In genomic region chr12:33609910-33610309, GRCh38 we compare ENCODE assay signal across 24 cellular contexts.
"Had no signal": no experiment of that assay in that cellular context is flagged by ENCODE, and none has a peak within 500 bp of the region (broad histone marks: within the 10 kb centered on the region; RNA-seq: fewer than 3 reads in every experiment).

No MANE protein-coding gene starts in this region.

- ATAC-seq: psoas muscle; right cardiac atrium; right lobe of liver; stimulated activated effector memory CD8-positive, alpha-beta T cell treated with anti-CD3 and anti-CD28 coated beads, Interleukin-12 subunit alpha, Interleukin-12 subunit beta, amount 100 ng/mL, for 72 hours; stimulated activated naive B cell treated with anti-CD40 and anti-IgM and Interleukin-4, amounts not matched to agents 10 μg/mL and 1 μg/mL and 100 μg/mL, for 72 hours had no signal

- DNase-seq: occipital lobe; ovary; posterior cingulate gyrus; psoas muscle; right cardiac atrium; right lobe of liver; sigmoid colon; small intestine; stimulated activated CD4-positive, alpha-beta T cell treated with anti-CD3 and anti-CD28 coated beads, Interleukin-15, amount 100 ng/mL, for 24 hours; stimulated activated CD4-positive, alpha-beta T cell treated with anti-CD3 and anti-CD28 coated beads, Interleukin-2, amount 100 ng/mL, for 24 hours; stimulated activated CD4-positive, alpha-beta T cell treated with anti-CD3 and anti-CD28 coated beads, Interleukin-2, amount 100 ng/mL, for 48 hours; stimulated activated CD4-positive, alpha-beta T cell treated with anti-CD3 and anti-CD28 coated beads, Interleukin-4, amount 100 ng/mL, for 24 hours; stimulated activated naive B cell treated with anti-CD40 and anti-IgM and Interleukin-4, amounts not matched to agents 10 μg/mL and 1 μg/mL and 100 μg/mL, for 72 hours; stimulated activated naive CD4-positive, alpha-beta T cell treated with Interleukin-2 at 50 U/mL for 16 hours; stomach; thyroid gland; trophoblast cell; upper lobe of left lung had no signal

- H3K36me3 ChIP-seq: neural progenitor cell, ovary, right lobe of liver, sigmoid colon, stomach, thoracic aorta, thyroid gland, tibial nerve, upper lobe of left lung, vagina had no signal

- H3K27ac ChIP-seq: neural progenitor cell, ovary, parathyroid adenoma, psoas muscle, right lobe of liver, sigmoid colon, stomach, thoracic aorta, thyroid gland, tibial nerve, upper lobe of left lung, vagina had no signal

- H3K4me3 ChIP-seq: neural progenitor cell, ovary, psoas muscle, right lobe of liver, sigmoid colon, stomach, thoracic aorta, thyroid gland, tibial nerve, upper lobe of left lung, vagina had no signal

- H3K9me3 ChIP-seq: ovary, psoas muscle, right lobe of liver, sigmoid colon, stomach, thoracic aorta, thyroid gland, tibial nerve, upper lobe of left lung, vagina had no signal

- H3K4me1 ChIP-seq: neural progenitor cell, parathyroid adenoma, psoas muscle, right lobe of liver, sigmoid colon, stomach, thyroid gland, tibial nerve, upper lobe of left lung, vagina had no signal

- H3K27me3 ChIP-seq: neural progenitor cell, ovary, right lobe of liver, sigmoid colon, stomach, thyroid gland, tibial nerve, upper lobe of left lung, vagina had no signal
